Comparison of ENCODE assay signal across 8 cellular contexts in genomic region chr1:146051853-146052676, GRCh38. TPM values are rescaled to one million over a fixed set of nuclear protein-coding genes. Genes with fewer than 3 reads are reported as not detected.
A peak's percentile ranks its signal among the peaks of the same experiment; 100 is the strongest.
DNase-seq lines count a peak whose midpoint lies in the region; ATAC-seq and TF ChIP-seq lines count a peak whose summit lies in the region.
"Not testable (repeated sequence)": the region's sequence is repeated elsewhere in the genome, so short reads cannot be mapped to it uniquely, and the experiment has no call there.

No MANE protein-coding gene starts in this region.

- not testable (repeated sequence) for H3K36me3 ChIP-seq in CD8-positive, alpha-beta T cell (ENCODE audit: insufficient read depth, low read length)

- POLR2A ChIA-PET in CD8-positive, alpha-beta T cell (lab: Charles Lee) = interaction anchor here (0.8 to 4.2 kb wide), 2 partner anchors 14 to 225 kb away, joined by 3 to 72 read pairs; no protein-coding TSS in a partner anchor

- peak; percentile 52 to 89 (median 66) for DNase-seq in CD8-positive, alpha-beta T cell
- DNase-seq in HUDEP-2 (lab: John Stamatoyannopoulos, UW; ENCODE audit: unreplicated experiment in 76 of 76) (peak; percentile 12 to 97 (median 84)), NOMO-1 treated with dmso at 0.1 percent for 144 hours (lab: John Stamatoyannopoulos, UW; ENCODE audit: unreplicated experiment) (peak; percentile 47), memory B cell (ENCODE audit: low spot score in 2 of 2) (peak; percentile 86 to 87)
- DNase-seq in activated CD8-positive, alpha-beta memory T cell treated with anti-CD3 and anti-CD28 coated beads, Interleukin-2, amount 50 U/mL, for 1 hour (ENCODE audit: extremely low read depth) = peak; percentile 47
- peak; percentile 65 to 74 (median 68) for DNase-seq in effector memory CD8-positive, alpha-beta T cell
- peak; percentile 47 to 51 (median 49) for DNase-seq in stimulated activated CD4-positive, alpha-beta T cell treated with anti-CD3 and anti-CD28 coated beads, TNF-alpha, amount 100 ng/mL, for 4 hours (ENCODE audit: low read depth in 3 of 3)

- TF ChIP-seq CTCF in CD8-positive, alpha-beta T cell (IDR thresholded peaks at IDR 0.05) = not testable (repeated sequence)

- H3K9me3 Mint-ChIP-seq in CD8-positive, alpha-beta T cell; effector memory CD8-positive, alpha-beta T cell; memory B cell: not testable (repeated sequence)

- peak overlapping the region; percentile 100 for H3K27ac Mint-ChIP-seq in CD8-positive, alpha-beta T cell
- peak overlapping the region; percentile 99 to 100 for H3K27ac Mint-ChIP-seq in effector memory CD8-positive, alpha-beta T cell
- H3K27ac Mint-ChIP-seq in memory B cell = peak overlapping the region; percentile 99

- intact Hi-C loops in CD8-positive, alpha-beta T cell (cut with DNase I, micrococcal nuclease) = loop anchor here (1.0 kb wide), 2 partner anchors 14 to 17 kb away; no protein-coding TSS in a partner anchor

- H3K4me3 ChIP-seq in CD8-positive, alpha-beta T cell (ENCODE audit: low read depth, low read length) = not testable (repeated sequence)

- peak overlapping the region; percentile 72 for H3K27ac ChIP-seq in CD8-positive, alpha-beta T cell (ENCODE audit: low read depth, low read length)

- peaks cover 28% of the 10 kb centered on the region for H3K4me1 Mint-ChIP-seq in CD8-positive, alpha-beta T cell (ENCODE audit: low read depth)
- H3K4me1 Mint-ChIP-seq in effector memory CD8-positive, alpha-beta T cell (ENCODE audit: low read depth in 2 of 2) = peaks cover 14 to 21% of the 10 kb centered on the region in 2 donors
- H3K4me1 Mint-ChIP-seq in memory B cell = peaks cover 11% of the 10 kb centered on the region

- ATAC-seq in CD8-positive, alpha-beta T cell = peak; percentile 88
- ATAC-seq in GM19468 (IDR thresholded peaks at IDR 0.05; ENCODE audit: extremely low read depth, unreplicated experiment) (peak; percentile 76), memory B cell (ENCODE audit: low read depth) (peak; percentile 86)
- peak; percentile 83 for ATAC-seq in effector memory CD8-positive, alpha-beta T cell (replicated peaks)

- not testable (repeated sequence) for H3K9me3 ChIP-seq in CD8-positive, alpha-beta T cell (ENCODE audit: low read length)

- H3K4me1 ChIP-seq in CD8-positive, alpha-beta T cell (ENCODE audit: insufficient read depth, low read length) = not testable (repeated sequence)

- not testable (repeated sequence) for H3K27me3 ChIP-seq in CD8-positive, alpha-beta T cell (ENCODE audit: insufficient read depth, low read length)

- H3K27me3 Mint-ChIP-seq in CD8-positive, alpha-beta T cell (ENCODE audit: low read depth); effector memory CD8-positive, alpha-beta T cell; memory B cell: not testable (repeated sequence)

- H3K36me3 Mint-ChIP-seq in CD8-positive, alpha-beta T cell; memory B cell: not testable (repeated sequence)
- H3K36me3 Mint-ChIP-seq in effector memory CD8-positive, alpha-beta T cell (ENCODE audit: insufficient read depth) = peaks cover 16% of the 10 kb centered on the region

- peak overlapping the region; percentile 96 for H3K4me3 Mint-ChIP-seq in CD8-positive, alpha-beta T cell
- H3K4me3 Mint-ChIP-seq in effector memory CD8-positive, alpha-beta T cell = peak overlapping the region; percentile 88 to 89
- peak overlapping the region; percentile 89 for H3K4me3 Mint-ChIP-seq in memory B cell

- CTCF ChIA-PET in CD8-positive, alpha-beta T cell (lab: Charles Lee) = interaction anchor here (0.7 to 2.6 kb wide), 3 partner anchors 13 to 20 kb away, joined by 3 to 13 read pairs (median 5); no protein-coding TSS in a partner anchor

RNA-seq across cellular contexts. Expression of gene HJV, which starts 30.5 kb away (rescaled TPM):
- not detected for total RNA-seq in CD8-positive, alpha-beta T cell

RNA-seq across cellular contexts. Expression of gene TXNIP, which starts 55.7 kb away (rescaled TPM):
- total RNA-seq in CD8-positive, alpha-beta T cell = 100 to 1,000 TPM; 627 to 652 TPM
